In genomic region chr19:16472559-16472899, GRCh38 we compare ENCODE assay signal across 8 cellular contexts. TPM values are rescaled to one million over a fixed set of nuclear protein-coding genes. Genes with fewer than 3 reads are reported as not detected.
DNase-seq lines count a peak whose midpoint lies in the region; ATAC-seq and TF ChIP-seq lines count a peak whose summit lies in the region.
"Not testable (repeated sequence)": the region's sequence is repeated elsewhere in the genome, so short reads cannot be mapped to it uniquely, and the experiment has no call there.

No MANE protein-coding gene starts in this region.

- not testable (repeated sequence) for TF ChIP-seq CTCF in 22Rv1 (IDR thresholded peaks at IDR 0.05); Panc1 (IDR thresholded peaks at IDR 0.05)

- not testable (repeated sequence) for H3K9me2 ChIP-seq in GM23248 (ENCODE audit: insufficient read depth)

- not testable (repeated sequence) for H3K9me3 Mint-ChIP-seq in activated T-helper 17 cell treated with anti-CD3 and anti-CD28 coated beads, Interleukin-2, amount 50 U/mL, for 72 hours

- BruUV-seq in Panc1 (replicated peaks; lab: Mats Ljungman, UMichigan): not testable (repeated sequence)

- H3K4me1 Mint-ChIP-seq in activated T-helper 17 cell treated with anti-CD3 and anti-CD28 coated beads, Interleukin-2, amount 50 U/mL, for 72 hours: peaks cover 24% of the 10 kb centered on the region

- H3K4me3 Mint-ChIP-seq in activated T-helper 17 cell treated with anti-CD3 and anti-CD28 coated beads, Interleukin-2, amount 50 U/mL, for 72 hours: peak overlapping the region; percentile 63

- H3K27ac ChIP-seq in 22Rv1 (peak overlapping the region; percentile 50; the same call in 1 of the 2 replicates), GM23248 (peak overlapping the region; percentile 65), Panc1 (ENCODE audit: low read length) (peak overlapping the region; percentile 80), cingulate gyrus (ENCODE audit: low read depth, low read length) (peak overlapping the region; percentile 92), mucosa of rectum (ENCODE audit: low read depth in 2 of 2, low read length in 2 of 2) (peak overlapping the region in 1 of 2 donors; percentile 89)

- peak overlapping the region; percentile 86 for H3K9ac ChIP-seq in GM23248
- H3K9ac ChIP-seq in mucosa of rectum (ENCODE audit: low read depth in 1 of 2, low read length in 2 of 2): peak overlapping the region; percentile 85 to 86

- H3K9me3 ChIP-seq in GM23248 (ENCODE audit: low read depth); Panc1 (ENCODE audit: control insufficient read depth, insufficient read depth, low read depth, low read length); mucosa of rectum (ENCODE audit: control insufficient read depth in 2 of 2, low read length in 2 of 2): not testable (repeated sequence)

- CTCF ChIA-PET in Panc1 (lab: Charles Lee): not testable (repeated sequence)

- not testable (repeated sequence) for H3K27ac Mint-ChIP-seq in activated T-helper 17 cell treated with anti-CD3 and anti-CD28 coated beads, Interleukin-2, amount 50 U/mL, for 72 hours

- not testable (repeated sequence) for H3K36me3 ChIP-seq in GM23248 (ENCODE audit: low read depth); Panc1 (ENCODE audit: control insufficient read depth, insufficient read depth, low read length); mucosa of rectum (ENCODE audit: control insufficient read depth in 2 of 2, insufficient read depth in 2 of 2, low read length in 2 of 2)

- H3K27me3 ChIP-seq in GM23248 (replicated peaks; ENCODE audit: insufficient read depth); Panc1 (ENCODE audit: control insufficient read depth, insufficient read depth, low read length); mucosa of rectum (ENCODE audit: control insufficient read depth in 2 of 2, insufficient read depth in 2 of 2, low read length in 2 of 2): not testable (repeated sequence)

- POLR2A ChIA-PET in Panc1 (lab: Charles Lee): not testable (repeated sequence)

- intact Hi-C loops in Panc1 (cut with micrococcal nuclease; ENCODE audit: unreplicated experiment); left cardiac atrium (cut with DNase I): not testable (repeated sequence)

- H2AFZ ChIP-seq in GM23248: peak overlapping the region; percentile 96

- H3K4me1 ChIP-seq in GM23248 (ENCODE audit: insufficient read depth) (peaks cover 20% of the 10 kb centered on the region), mucosa of rectum (ENCODE audit: control insufficient read depth in 2 of 2, insufficient read depth in 2 of 2, low read length in 2 of 2) (peaks cover 17 to 24% of the 10 kb centered on the region in 2 donors)
- H3K4me1 ChIP-seq in Panc1 (ENCODE audit: control insufficient read depth, insufficient read depth, low read length): not testable (repeated sequence)

- 28 to 59% methylated on average over 2 of the region's 2 CpGs for WGBS in GM23248 (ENCODE audit: low coverage in 1 of 2, low lambda C conversion rate in 2 of 2, missing lambda C conversion rate in 2 of 2), 2 experiments

- peaks cover 16% of the 10 kb centered on the region for H3F3A ChIP-seq in GM23248 (ENCODE audit: insufficient read depth)

- in situ Hi-C loops in GM23248 (cut with MboI); Panc1 (cut with HindIII; ENCODE audit: low pct_unique_long_range_greater_than_20kb, low sequenced_read_pairs): not testable (repeated sequence)

- peak overlapping the region; percentile 84 for H3K4me2 ChIP-seq in GM23248 (ENCODE audit: unreplicated experiment)

- DNase-seq in GM23248; Panc1 (ENCODE audit: low read depth, low spot score); skeletal muscle cell (ENCODE audit: low read depth): not testable (repeated sequence)
- DNase-seq in left cardiac atrium: peak; percentile 18

- not testable (repeated sequence) for H3K27me3 Mint-ChIP-seq in activated T-helper 17 cell treated with anti-CD3 and anti-CD28 coated beads, Interleukin-2, amount 50 U/mL, for 72 hours

- H3K36me3 Mint-ChIP-seq in activated T-helper 17 cell treated with anti-CD3 and anti-CD28 coated beads, Interleukin-2, amount 50 U/mL, for 72 hours (ENCODE audit: low read depth): peaks cover 12% of the 10 kb centered on the region

- not testable (repeated sequence) for H4K20me1 ChIP-seq in GM23248 (ENCODE audit: insufficient read depth)

- H3K4me3 ChIP-seq in GM23248 (peak overlapping the region; percentile 86), Panc1 (ENCODE audit: low read depth in 2 of 2, low read length in 2 of 2) (peak overlapping the region; percentile 46 to 72), mucosa of rectum (ENCODE audit: low read length in 2 of 2) (peak overlapping the region; percentile 83 to 86), skeletal muscle cell (ENCODE audit: low read depth, low read length) (peak overlapping the region; percentile 58)

- peaks cover 37% of the 10 kb centered on the region for H3K79me2 ChIP-seq in GM23248 (ENCODE audit: insufficient read depth)

- peak; percentile 1; the same call in 1 of the 2 replicates for ATAC-seq in Panc1
- not testable (repeated sequence) for ATAC-seq in activated T-helper 17 cell treated with anti-CD3 and anti-CD28 coated beads, Interleukin-2, amount 50 U/mL, for 72 hours (replicated peaks); left cardiac atrium

RNA-seq across cellular contexts. Expression of gene EPS15L1, which starts 0.8 kb away (rescaled TPM):
- total RNA-seq in GM23248 (2014; rRNA removed; shearing (Covaris generic)): 3.1 and 9.0 TPM in 2 replicates
- 23.4 and 28.6 TPM in 2 replicates for polyA plus RNA-seq in GM23248 (2016; fragmentation: Nextera tagmentation; extraction: Ambion mirVana)
- 34.2 TPM for total RNA-seq in Panc1 (2021; ENCODE audit: unreplicated experiment)
- polyA plus RNA-seq in Panc1 (2012; ENCODE audit: insufficient read length): 27.1 TPM
- total RNA-seq in activated T-helper 17 cell treated with anti-CD3 and anti-CD28 coated beads, Interleukin-2, amount 50 U/mL, for 72 hours: 10 to 100 TPM; 35.6 to 45.0 TPM
- total RNA-seq in left cardiac atrium: 10 to 100 TPM; 59.9 to 67.4 TPM

RNA-seq across cellular contexts. Expression of gene CALR3, which starts 23.4 kb away (rescaled TPM):
- total RNA-seq in GM23248 (2014; rRNA removed; shearing (Covaris generic)): not detected in 2 replicates
- not detected in 2 replicates for polyA plus RNA-seq in GM23248 (2016; fragmentation: Nextera tagmentation; extraction: Ambion mirVana)
- total RNA-seq in Panc1 (2021; ENCODE audit: unreplicated experiment): not detected
- not detected for polyA plus RNA-seq in Panc1 (2012; ENCODE audit: insufficient read length)
- total RNA-seq in activated T-helper 17 cell treated with anti-CD3 and anti-CD28 coated beads, Interleukin-2, amount 50 U/mL, for 72 hours: not detected
- total RNA-seq in left cardiac atrium: not detected

RNA-seq across cellular contexts. Expression of gene C19orf44, which starts 23.7 kb away (rescaled TPM):
- 4.2 and 5.1 TPM in 2 replicates for total RNA-seq in GM23248 (2014; rRNA removed; shearing (Covaris generic))
- polyA plus RNA-seq in GM23248 (2016; fragmentation: Nextera tagmentation; extraction: Ambion mirVana): 2.4 and 3.5 TPM in 2 replicates
- total RNA-seq in Panc1 (2021; ENCODE audit: unreplicated experiment) (4.4 TPM), left cardiac atrium (1 to 10 TPM; 2.4 to 3.8 TPM)
- polyA plus RNA-seq in Panc1 (2012; ENCODE audit: insufficient read length): 6.0 TPM
- 1 to 10 TPM; 4.0 to 4.2 TPM for total RNA-seq in activated T-helper 17 cell treated with anti-CD3 and anti-CD28 coated beads, Interleukin-2, amount 50 U/mL, for 72 hours
